8 cellular contexts compared by ENCODE assay signal in the genomic region with DNA sequence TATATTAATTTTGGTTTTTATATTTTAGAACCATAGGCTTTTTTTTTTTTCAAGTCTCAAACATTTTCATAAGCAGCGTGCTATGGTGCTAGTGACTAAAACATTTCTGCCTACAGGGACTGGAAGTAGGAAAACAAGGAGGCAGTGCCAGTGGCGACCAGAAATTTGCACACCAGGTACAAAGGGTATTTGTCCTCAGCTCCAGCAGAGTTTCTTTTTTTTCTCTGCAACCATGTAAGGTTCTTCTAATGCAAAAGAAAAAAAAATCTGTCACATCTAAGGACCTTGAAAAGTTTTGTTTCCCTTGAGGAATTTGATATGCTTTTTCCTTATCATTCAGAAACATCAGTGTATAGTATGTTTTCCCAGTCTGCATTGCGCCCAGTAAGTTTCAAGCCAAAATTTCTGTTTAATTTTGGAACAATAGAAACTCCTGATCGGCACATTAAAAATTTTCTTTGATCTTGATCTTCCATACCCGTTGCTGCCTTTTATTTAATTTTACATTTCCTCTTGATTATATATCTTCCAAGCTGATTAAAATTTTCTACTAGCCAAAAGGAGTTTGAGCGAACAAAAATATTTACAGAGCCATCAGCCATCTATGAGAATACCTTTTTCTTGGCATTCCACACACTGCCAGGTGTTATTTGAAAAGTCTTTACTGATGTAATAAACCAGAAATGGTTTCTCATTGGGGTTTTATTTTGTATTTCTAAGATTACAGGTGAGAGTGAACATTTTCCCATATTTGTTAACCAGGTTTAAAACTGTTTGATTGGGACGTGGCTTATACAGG. TPM values are rescaled to one million over a fixed set of nuclear protein-coding genes. Genes with fewer than 3 reads are reported as not detected.
DNase-seq lines count a peak whose midpoint lies in the region; ATAC-seq lines count a peak whose summit lies in the region.

No MANE protein-coding gene starts in this region.

- ATAC-seq in HG02884 (IDR thresholded peaks at IDR 0.05; ENCODE audit: unreplicated experiment), result no peak

- DNase-seq in COLO829 (ENCODE audit: low spot score), result peak; percentile 56
- peak; percentile 46 for DNase-seq in NCI-H748 (lab: John Stamatoyannopoulos, UW; ENCODE audit: unreplicated experiment)
- DNase-seq in neuronal stem cell (ENCODE audit: low spot score), result no peak
- no peak for DNase-seq in GM19240 (ENCODE audit: insufficient read length, low spot score)
- no peak for DNase-seq in NCI-H2029 treated with DMSO at 0.1 percent for 48 hours (lab: John Stamatoyannopoulos, UW)
- no peak for DNase-seq in cerebellar nuclear complex (lab: John Stamatoyannopoulos, UW)

- no peak overlapping the region for H2BK5ac ChIP-seq in neuronal stem cell (ENCODE audit: low read length)

- no peaks in the 10 kb centered on the region for H3K9me3 ChIP-seq in duodenal mucosa (ENCODE audit: control insufficient read depth in 1 of 2, low read length in 2 of 2)
- H3K9me3 ChIP-seq in neuronal stem cell (replicated peaks in 1 of 2; ENCODE audit: control insufficient read depth in 2 of 2, insufficient read depth in 1 of 2, low read depth in 1 of 2, low read length in 2 of 2), result no peaks in the 10 kb centered on the region

- peak overlapping the region; percentile 70 to 89 for H3K4me3 ChIP-seq in duodenal mucosa (ENCODE audit: low read depth in 1 of 2, low read length in 2 of 2)
- H3K4me3 ChIP-seq in neuronal stem cell (ENCODE audit: low read length in 2 of 2), result peak overlapping the region; percentile 62 to 78

- no peaks in the 10 kb centered on the region for H3K27me3 ChIP-seq in duodenal mucosa (ENCODE audit: control insufficient read depth in 1 of 2, insufficient read depth in 2 of 2, low read length in 2 of 2)
- no peaks in the 10 kb centered on the region for H3K27me3 ChIP-seq in neuronal stem cell (ENCODE audit: control insufficient read depth in 3 of 3, insufficient read depth in 3 of 3, low read depth in 1 of 3, low read length in 3 of 3)

- H4K8ac ChIP-seq in neuronal stem cell (ENCODE audit: low read depth, low read length), result no peak overlapping the region

- no peak overlapping the region for H4K91ac ChIP-seq in neuronal stem cell (ENCODE audit: low read depth, low read length, poor library complexity)

- no peaks in the 10 kb centered on the region for H3K79me1 ChIP-seq in neuronal stem cell (ENCODE audit: low read depth, low read length)

- no peak overlapping the region for H2AK5ac ChIP-seq in neuronal stem cell (ENCODE audit: low read depth, low read length)

- H2AFZ ChIP-seq in neuronal stem cell (ENCODE audit: low read length), result peak overlapping the region; percentile 89

- no peak overlapping the region for H2BK12ac ChIP-seq in neuronal stem cell (ENCODE audit: low read length)

- no peak overlapping the region for H3K23ac ChIP-seq in neuronal stem cell (ENCODE audit: low read depth, low read length, poor library complexity)

- no peaks in the 10 kb centered on the region for H3K36me3 ChIP-seq in duodenal mucosa (ENCODE audit: control insufficient read depth in 1 of 2, insufficient read depth in 2 of 2, low read length in 2 of 2)
- peaks cover 0 to 3% of the 10 kb centered on the region in 2 donors for H3K36me3 ChIP-seq in neuronal stem cell (replicated peaks in 1 of 2; ENCODE audit: control insufficient read depth in 2 of 2, insufficient read depth in 2 of 2, low read length in 2 of 2)

- H3K4ac ChIP-seq in neuronal stem cell (ENCODE audit: low read length), result no peak overlapping the region

- no peak overlapping the region for H2BK120ac ChIP-seq in neuronal stem cell (ENCODE audit: low read depth, low read length)

- H3K27ac ChIP-seq in duodenal mucosa (ENCODE audit: low read depth, low read length) (no peak overlapping the region), neuronal stem cell (replicated peaks; ENCODE audit: low read length) (no peak overlapping the region)

- H3K4me1 ChIP-seq in duodenal mucosa (ENCODE audit: control insufficient read depth in 1 of 2, insufficient read depth in 2 of 2, low read length in 2 of 2) (peaks cover 12 to 14% of the 10 kb centered on the region in 2 donors), neuronal stem cell (ENCODE audit: control insufficient read depth in 2 of 2, insufficient read depth in 1 of 2, low read depth in 1 of 2, low read length in 2 of 2) (peaks cover 1 to 6% of the 10 kb centered on the region in 2 donors)

- H3K18ac ChIP-seq in neuronal stem cell (ENCODE audit: low read length), result no peak overlapping the region

- H3K9ac ChIP-seq in duodenal mucosa (ENCODE audit: low read depth in 1 of 2, low read length in 2 of 2), result peak overlapping the region; percentile 61 to 74
- H3K9ac ChIP-seq in neuronal stem cell (ENCODE audit: low read depth, low read length, poor library complexity), result no peak overlapping the region

- H3K14ac ChIP-seq in neuronal stem cell (ENCODE audit: low read length), result no peak overlapping the region

- WGBS in neuronal stem cell (ENCODE audit: extremely low coverage in 2 of 2, insufficient read length in 2 of 2, insufficient replicate concordance in 1 of 2), 2 donors, result no CpG with 5 or more reads among the region's 7 CpGs

- no peak overlapping the region for H2BK15ac ChIP-seq in neuronal stem cell (ENCODE audit: low read length)

- H3K4me2 ChIP-seq in neuronal stem cell (ENCODE audit: insufficient read depth, low read length, poor library complexity, severe bottlenecking), result peak overlapping the region; percentile 65

RNA-seq across cellular contexts. Expression of a gene that starts 1.0 kb away (rescaled TPM):
- polyA plus RNA-seq in neuronal stem cell (2013, experiment 1 of 2), result 15.4 TPM
- polyA plus RNA-seq in neuronal stem cell (2013, experiment 2 of 2), result 15.9 TPM

RNA-seq across cellular contexts. Expression of a gene that starts 18.2 kb away (rescaled TPM):
- polyA plus RNA-seq in neuronal stem cell (2013, experiment 1 of 2), result 21.4 TPM
- polyA plus RNA-seq in neuronal stem cell (2013, experiment 2 of 2), result 20.0 TPM

Comparison
In these comparisons a context has a peak if more than half of its experiments do, and no peak if none do; other contexts are left out.
1. DNase-seq: peak in COLO829 (single experiment) and NCI-H748 (single experiment); none in neuronal stem cell (single experiment), GM19240 (single experiment), NCI-H2029 treated with DMSO at 0.1 percent for 48 hours (single experiment) and cerebellar nuclear complex (0 of 2).